8 cellular contexts compared by ENCODE assay signal in genomic region chr5:147628054-147628895, GRCh38.
DNase-seq lines count a peak whose midpoint lies in the region; ATAC-seq and TF ChIP-seq lines count a peak whose summit lies in the region.

No MANE protein-coding gene starts in this region.

- H3K4me1 ChIP-seq in iPS DF 6.9 (ENCODE audit: control insufficient read depth, insufficient read depth, low read length): no peaks in the 10 kb centered on the region

- H3K9me3 ChIP-seq in iPS DF 6.9 (ENCODE audit: control insufficient read depth, insufficient read depth, low read length): no peaks in the 10 kb centered on the region

- peak; percentile 92 for ATAC-seq in GM18858 (IDR thresholded peaks at IDR 0.05; ENCODE audit: unreplicated experiment)
- ATAC-seq in HG02981 (IDR thresholded peaks at IDR 0.05; ENCODE audit: unreplicated experiment): peak; percentile 87

- no peaks in the 10 kb centered on the region for H3K27me3 ChIP-seq in iPS DF 6.9 (ENCODE audit: control insufficient read depth, insufficient read depth, low read length)

- peak; percentile 91 for TF ChIP-seq CTCF in AG10803 (conservative IDR thresholded peaks at IDR 0.05; ENCODE audit: low read length)

- no CpG with 5 or more reads among the region's 8 CpGs for WGBS in iPS DF 6.9 (ENCODE audit: insufficient coverage, insufficient read length)

- H3K36me3 ChIP-seq in iPS DF 6.9 (ENCODE audit: control insufficient read depth, insufficient read depth, low read length): peaks cover 2% of the 10 kb centered on the region; the same call in 1 of the 2 replicates

- no peak overlapping the region for H3K4me3 ChIP-seq in AG10803 (ENCODE audit: low read length)
- no peak overlapping the region for H3K4me3 ChIP-seq in iPS DF 6.9 (ENCODE audit: low read length)

- H3K27ac ChIP-seq in iPS DF 6.9 (ENCODE audit: low read length): no peak overlapping the region

- peak; percentile 45 for DNase-seq in AG10803 (ENCODE audit: low read depth)
- peak; percentile 7 for DNase-seq in NCI-H187 treated with DMSO at 0.1 percent for 48 hours (lab: John Stamatoyannopoulos, UW)
- peak; percentile 5 for DNase-seq in T-helper 9 cell
- peak; percentile 2 for DNase-seq in brain pericyte (ENCODE audit: low read depth, low spot score)
- peak; percentile 94 for DNase-seq in iPS DF 6.9 (ENCODE audit: low read depth, low spot score)
- DNase-seq in stimulated activated CD4-positive, alpha-beta T cell treated with anti-CD3 and anti-CD28 coated beads, Interleukin-12 subunit alpha, Interleukin-12 subunit beta, amount 100 ng/mL, for 48 hours (ENCODE audit: low read depth in 2 of 3, low spot score in 1 of 3): peak; percentile 19 to 68 (median 20)

Comparison
In these comparisons a context has a peak if more than half of its experiments do, and no peak if none do; other contexts are left out.
1. DNase-seq: peak in every context shown above with its lines; median percentile 94 in iPS DF 6.9; 45 in AG10803; 20 in stimulated activated CD4-positive, alpha-beta T cell treated with anti-CD3 and anti-CD28 coated beads, Interleukin-12 subunit alpha, Interleukin-12 subunit beta, amount 100 ng/mL, for 48 hours; 7 in NCI-H187 treated with DMSO at 0.1 percent for 48 hours; 5 in T-helper 9 cell; 2 in brain pericyte.